9 cellular contexts compared by ENCODE assay signal in the genomic region with DNA sequence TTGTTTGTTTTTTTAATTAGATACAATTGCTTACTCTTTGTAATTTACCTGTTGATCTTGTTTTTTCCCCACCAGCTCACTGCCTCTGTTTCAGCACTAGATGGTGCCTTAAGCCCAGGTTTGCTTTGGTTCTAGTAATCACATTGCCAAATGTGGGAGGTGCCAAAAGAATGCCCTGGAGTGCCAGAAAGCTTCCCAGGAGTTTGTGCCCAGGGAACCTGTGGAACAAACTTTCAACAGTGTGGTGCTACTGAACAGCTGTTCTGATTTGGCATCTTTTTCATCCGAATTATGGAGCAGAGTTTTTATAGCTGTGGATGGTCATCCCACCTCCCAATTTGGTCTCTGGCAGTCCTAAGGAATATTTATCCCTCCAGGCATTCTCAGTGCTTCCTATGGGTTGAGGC.
DNase-seq lines count a peak whose midpoint lies in the region; ATAC-seq and TF ChIP-seq lines count a peak whose summit lies in the region.
"Had no signal": no experiment of that assay in that cellular context is flagged by ENCODE, and none has a peak within 500 bp of the region (broad histone marks: within the 10 kb centered on the region; RNA-seq: fewer than 3 reads in every experiment).

No MANE protein-coding gene starts in this region.

- no peak overlapping the region for H3K4me3 ChIP-seq in heart left ventricle
- no peak overlapping the region for H3K4me3 ChIP-seq in testis

- ATAC-seq in heart left ventricle (peak; percentile 42 to 71 (median 65)), T-cell (replicated peaks in 1 of 4) (no peak), GM19035 (IDR thresholded peaks at IDR 0.05; ENCODE audit: unreplicated experiment) (no peak)

- CTCF ChIA-PET in RWPE1 (lab: Yijun Ruan, JAX): interaction anchor here (0.5 to 0.7 kb wide), 5 partner anchors 70 to 530 kb away, joined by 3 to 8 read pairs (median 4); no protein-coding TSS in a partner anchor
- CTCF ChIA-PET in T-cell (lab: Charles Lee): no interaction called here

- peaks cover 0 to 36% (median 12%) of the 10 kb centered on the region in 6 donors for H3K9me3 Mint-ChIP-seq in immature natural killer cell
- peaks cover 4 to 6% (median 5%) of the 10 kb centered on the region in 3 donors for H3K9me3 Mint-ChIP-seq in T-cell

- TF ChIP-seq CTCF in RWPE1 (conservative IDR thresholded peaks at IDR 0.05; ENCODE audit: low read depth): peak; percentile 58
- peak; percentile 31 to 57 (median 48) for TF ChIP-seq CTCF in heart left ventricle (IDR thresholded peaks at IDR 0.05)
- TF ChIP-seq CTCF in testis (IDR thresholded peaks at IDR 0.05): peak in 1 of 3 experiments; percentile 30

- H3K36me3 Mint-ChIP-seq in immature natural killer cell: no peaks in the 10 kb centered on the region
- no peaks in the 10 kb centered on the region for H3K36me3 Mint-ChIP-seq in T-cell

- H3K36me3 ChIP-seq in heart left ventricle: no peaks in the 10 kb centered on the region
- H3K36me3 ChIP-seq in testis (ENCODE audit: low read depth, missing control alignments): no peaks in the 10 kb centered on the region

- H3K27me3 Mint-ChIP-seq in immature natural killer cell (ENCODE audit: low read depth in 3 of 3) (peaks cover 0 to 2% (median 1%) of the 10 kb centered on the region in 3 donors), T-cell (no peaks in the 10 kb centered on the region)
- H3K27me3 Mint-ChIP-seq: CD4-positive, alpha-beta T cell had no signal

- H3K27me3 ChIP-seq in heart left ventricle (no peaks in the 10 kb centered on the region), testis (no peaks in the 10 kb centered on the region)

- H3K9me3 ChIP-seq in heart left ventricle (no peaks in the 10 kb centered on the region), testis (no peaks in the 10 kb centered on the region)

- POLR2A ChIA-PET in RWPE1 (lab: Yijun Ruan, JAX; ENCODE audit: low non-redundant PET): no interaction called here
- POLR2A ChIA-PET in T-cell (lab: Charles Lee): no interaction called here

- DNase-seq in NCI-H748 (lab: John Stamatoyannopoulos, UW; ENCODE audit: unreplicated experiment) (peak; percentile 47), NCI-H748 treated with DMSO at 0.1 percent for 48 hours (lab: John Stamatoyannopoulos, UW) (no peak), RWPE1 (ENCODE audit: low spot score) (peak; percentile 19), heart left ventricle (peak in 2 of 5 donors; percentile 11 to 19), testis (peak; percentile 64), immature natural killer cell (no peak), T-cell (no peak)
- DNase-seq: CD4-positive, alpha-beta T cell had no signal

- H3K4me3 Mint-ChIP-seq in immature natural killer cell: no peak overlapping the region
- H3K4me3 Mint-ChIP-seq in T-cell: no peak overlapping the region
- H3K4me3 Mint-ChIP-seq: CD4-positive, alpha-beta T cell had no signal

- no peak for TF ChIP-seq POLR2A in heart left ventricle (IDR thresholded peaks at IDR 0.05)
- no peak for TF ChIP-seq POLR2A in testis (IDR thresholded peaks at IDR 0.05)

- H3K27ac Mint-ChIP-seq in immature natural killer cell (no peak overlapping the region), T-cell (no peak overlapping the region)
- H3K27ac Mint-ChIP-seq: CD4-positive, alpha-beta T cell had no signal

- 20 to 63% (median 49%) methylated on average over 1 of the region's 1 CpG for WGBS in heart left ventricle, 4 donors
- 20 to 33% methylated on average over 1 of the region's 1 CpG for WGBS in testis, 2 donors

- H3K27ac ChIP-seq in RWPE1 (no peak overlapping the region), heart left ventricle (no peak overlapping the region), testis (no peak overlapping the region)

- intact Hi-C loops in heart left ventricle (cut with DNase I): no loop called here
- intact Hi-C loops in testis (cut with DNase I; ENCODE audit: low total_unique reads): no loop called here

- H3K4me1 ChIP-seq in heart left ventricle (no peaks in the 10 kb centered on the region), testis (no peaks in the 10 kb centered on the region)

- H3K4me1 Mint-ChIP-seq in immature natural killer cell (no peaks in the 10 kb centered on the region), T-cell (no peaks in the 10 kb centered on the region)

Comparison
In these comparisons a context has a peak if more than half of its experiments do, and no peak if none do; other contexts are left out.
1. DNase-seq: peak in NCI-H748 (single experiment), RWPE1 (single experiment) and testis (single experiment); none in NCI-H748 treated with DMSO at 0.1 percent for 48 hours (single experiment), immature natural killer cell (0 of 3) and T-cell (0 of 34).
2. ATAC-seq: peak in heart left ventricle (4 of 4); none in T-cell (0 of 4) and GM19035 (single experiment).